Comparison of ENCODE assay signal across 1 cellular context in the genomic region with DNA sequence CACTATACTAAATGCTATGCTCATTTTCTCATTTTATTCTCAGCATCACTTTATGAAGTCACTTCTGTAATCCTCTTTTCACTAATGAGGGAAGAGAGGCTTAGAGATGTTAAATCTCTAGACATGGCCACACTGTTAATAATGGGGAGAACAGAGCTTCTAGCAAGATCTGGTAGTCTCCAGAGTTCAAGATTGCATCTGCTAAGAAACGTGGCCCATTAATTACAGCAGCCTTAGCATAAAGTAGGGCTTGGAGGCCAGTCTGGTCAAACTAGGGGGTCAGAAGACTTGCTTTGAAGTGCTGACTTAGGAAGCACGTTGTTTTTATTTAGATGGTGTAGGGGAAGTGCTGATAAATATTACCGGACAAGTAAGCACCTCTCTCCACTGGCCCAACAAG.
TF ChIP-seq lines count a peak whose summit lies in the region.

No MANE protein-coding gene starts in this region.

TF ChIP-seq in GM23338, 12 proteins besides CTCF, POLR2A, EP300 and RAD21 (continued from another document):
- no peak for TF ChIP-seq ZNF462 (CRISPR knock-in tag; IDR thresholded peaks at IDR 0.05)
- TF ChIP-seq NANOG (IDR thresholded peaks at IDR 0.05; ENCODE audit: borderline replicate concordance) = no peak
- TF ChIP-seq CREB1 (CRISPR knock-in tag; IDR thresholded peaks at IDR 0.05; ENCODE audit: low read depth) = no peak
- TF ChIP-seq, protein P1, sequence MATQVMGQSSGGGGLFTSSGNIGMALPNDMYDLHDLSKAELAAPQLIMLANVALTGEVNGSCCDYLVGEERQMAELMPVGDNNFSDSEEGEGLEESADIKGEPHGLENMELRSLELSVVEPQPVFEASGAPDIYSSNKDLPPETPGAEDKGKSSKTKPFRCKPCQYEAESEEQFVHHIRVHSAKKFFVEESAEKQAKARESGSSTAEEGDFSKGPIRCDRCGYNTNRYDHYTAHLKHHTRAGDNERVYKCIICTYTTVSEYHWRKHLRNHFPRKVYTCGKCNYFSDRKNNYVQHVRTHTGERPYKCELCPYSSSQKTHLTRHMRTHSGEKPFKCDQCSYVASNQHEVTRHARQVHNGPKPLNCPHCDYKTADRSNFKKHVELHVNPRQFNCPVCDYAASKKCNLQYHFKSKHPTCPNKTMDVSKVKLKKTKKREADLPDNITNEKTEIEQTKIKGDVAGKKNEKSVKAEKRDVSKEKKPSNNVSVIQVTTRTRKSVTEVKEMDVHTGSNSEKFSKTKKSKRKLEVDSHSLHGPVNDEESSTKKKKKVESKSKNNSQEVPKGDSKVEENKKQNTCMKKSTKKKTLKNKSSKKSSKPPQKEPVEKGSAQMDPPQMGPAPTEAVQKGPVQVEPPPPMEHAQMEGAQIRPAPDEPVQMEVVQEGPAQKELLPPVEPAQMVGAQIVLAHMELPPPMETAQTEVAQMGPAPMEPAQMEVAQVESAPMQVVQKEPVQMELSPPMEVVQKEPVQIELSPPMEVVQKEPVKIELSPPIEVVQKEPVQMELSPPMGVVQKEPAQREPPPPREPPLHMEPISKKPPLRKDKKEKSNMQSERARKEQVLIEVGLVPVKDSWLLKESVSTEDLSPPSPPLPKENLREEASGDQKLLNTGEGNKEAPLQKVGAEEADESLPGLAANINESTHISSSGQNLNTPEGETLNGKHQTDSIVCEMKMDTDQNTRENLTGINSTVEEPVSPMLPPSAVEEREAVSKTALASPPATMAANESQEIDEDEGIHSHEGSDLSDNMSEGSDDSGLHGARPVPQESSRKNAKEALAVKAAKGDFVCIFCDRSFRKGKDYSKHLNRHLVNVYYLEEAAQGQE (IDR thresholded peaks at IDR 0.05; ENCODE audit: unreplicated experiment) = no peak
- TF ChIP-seq EZH2 (IDR thresholded peaks at IDR 0.05; ENCODE audit: low read depth, unreplicated experiment) = no peak
- TF ChIP-seq, protein P2, sequence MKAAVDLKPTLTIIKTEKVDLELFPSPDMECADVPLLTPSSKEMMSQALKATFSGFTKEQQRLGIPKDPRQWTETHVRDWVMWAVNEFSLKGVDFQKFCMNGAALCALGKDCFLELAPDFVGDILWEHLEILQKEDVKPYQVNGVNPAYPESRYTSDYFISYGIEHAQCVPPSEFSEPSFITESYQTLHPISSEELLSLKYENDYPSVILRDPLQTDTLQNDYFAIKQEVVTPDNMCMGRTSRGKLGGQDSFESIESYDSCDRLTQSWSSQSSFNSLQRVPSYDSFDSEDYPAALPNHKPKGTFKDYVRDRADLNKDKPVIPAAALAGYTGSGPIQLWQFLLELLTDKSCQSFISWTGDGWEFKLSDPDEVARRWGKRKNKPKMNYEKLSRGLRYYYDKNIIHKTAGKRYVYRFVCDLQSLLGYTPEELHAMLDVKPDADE (IDR thresholded peaks at IDR 0.05) = no peak
